8 cellular contexts compared by ENCODE assay signal in genomic region chr2:130836501-130837174, GRCh38. TPM values are rescaled to one million over a fixed set of nuclear protein-coding genes. Genes with fewer than 3 reads are reported as not detected.
A peak's percentile ranks its signal among the peaks of the same experiment; 100 is the strongest.
DNase-seq lines count a peak whose midpoint lies in the region; ATAC-seq and TF ChIP-seq lines count a peak whose summit lies in the region.

ARHGEF4 (plus strand) TSS chr2:130836914; CDS start chr2:130836954, 40 bp downstream.

- H3K27me3 ChIP-seq in left lung (peaks cover 38 to 89% of the 10 kb centered on the region in 2 donors), tibial artery (peaks cover 0 to 80% of the 10 kb centered on the region in 2 donors)

- H3K36me3 ChIP-seq in left lung, result no peaks in the 10 kb centered on the region
- no peaks in the 10 kb centered on the region for H3K36me3 ChIP-seq in tibial artery

- H3K27ac ChIP-seq in left lung, result no peak within 1 kb of the TSS
- H3K27ac ChIP-seq in tibial artery, result no peak within 1 kb of the TSS

- peak within 1 kb of the TSS in 1 of 2 donors; percentile 33 for H3K4me3 ChIP-seq in left lung
- H3K4me3 ChIP-seq in tibial artery, result peak within 1 kb of the TSS; percentile 27 to 39

- TF ChIP-seq CTCF in left lung (IDR thresholded peaks at IDR 0.05), result no peak
- no peak for TF ChIP-seq CTCF in tibial artery (IDR thresholded peaks at IDR 0.05)

- ATAC-seq in Right ventricle myocardium inferior (peak; percentile 78), left lung (peak; percentile 97), GM21529 (IDR thresholded peaks at IDR 0.05; ENCODE audit: unreplicated experiment) (no peak)

- no peaks in the 10 kb centered on the region for H3K9me3 ChIP-seq in left lung
- H3K9me3 ChIP-seq in tibial artery, result no peaks in the 10 kb centered on the region

- intact Hi-C loops in Right ventricle myocardium inferior (cut with DNase I) (no loop called here), cardiac septum (cut with DNase I) (no loop called here), left lung (cut with DNase I) (no loop called here), tibial artery (cut with DNase I; ENCODE audit: low total_unique reads) (no loop called here)

- H3K4me1 ChIP-seq in left lung, result peaks cover 0 to 11% of the 10 kb centered on the region in 2 donors
- peaks cover 0 to 13% (median 8%) of the 10 kb centered on the region in 4 donors for H3K4me1 ChIP-seq in tibial artery

- in situ Hi-C loops in T47D (cut with HindIII; ENCODE audit: low pct_unique_long_range_greater_than_20kb, low sequenced_read_pairs), result no loop called here

- DNase-seq in Right ventricle myocardium inferior (ENCODE audit: missing footprints) (peak; percentile 69), cardiac septum (ENCODE audit: low spot score) (no peak), NCI-H2171 treated with DMSO at 0.1 percent for 48 hours (lab: John Stamatoyannopoulos, UW) (peak; percentile 35), T47D (ENCODE audit: low read depth in 1 of 2, low spot score in 1 of 2) (peak; percentile 71 to 87), left lung (peak; percentile 47 to 86), tibial artery (no peak), NCI-H2107 treated with DMSO at 0.1 percent for 48 hours (lab: John Stamatoyannopoulos, UW; ENCODE audit: unreplicated experiment) (no peak)

RNA-seq across cellular contexts. Expression of gene ARHGEF4, which starts in this region (rescaled TPM):
- 4.1 TPM for total RNA-seq in Right ventricle myocardium inferior
- 3.9 TPM for total RNA-seq in cardiac septum
- total RNA-seq in left lung, result 1 to 10 TPM; 1.7 to 4.3 TPM

Comparison
In these comparisons a context has a peak if more than half of its experiments do, and no peak if none do; other contexts are left out.
1. DNase-seq: peak in Right ventricle myocardium inferior (single experiment), NCI-H2171 treated with DMSO at 0.1 percent for 48 hours (single experiment), T47D (2 of 2) and left lung (2 of 2); none in cardiac septum (single experiment), tibial artery (0 of 2) and NCI-H2107 treated with DMSO at 0.1 percent for 48 hours (single experiment).